19 cellular contexts compared by ENCODE assay signal in the genomic region with DNA sequence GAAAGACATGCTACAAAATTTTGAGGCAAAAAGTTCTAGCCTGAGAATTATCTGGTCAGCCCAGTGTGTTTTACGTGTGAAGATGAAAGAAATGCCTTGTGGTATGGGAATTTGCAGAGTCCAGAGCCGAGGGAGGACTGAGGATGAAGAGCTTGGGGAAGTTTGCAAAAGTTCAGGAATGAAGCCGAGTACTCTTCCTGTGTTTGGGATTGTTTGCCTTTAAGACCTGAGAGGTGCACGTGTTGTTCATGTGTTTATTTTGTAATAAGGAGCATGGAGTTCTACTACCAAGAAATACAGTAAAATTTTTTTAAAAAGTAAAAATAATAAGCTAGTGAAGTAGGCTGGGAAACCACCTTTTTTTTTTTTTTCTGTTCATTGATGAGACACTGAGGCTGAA.
"Had no signal": no experiment of that assay in that cellular context is flagged by ENCODE, and none has a peak within 500 bp of the region (broad histone marks: within the 10 kb centered on the region; RNA-seq: fewer than 3 reads in every experiment).

No MANE protein-coding gene starts in this region.

- ATAC-seq: activated naive CD4-positive, alpha-beta T cell treated with anti-CD3 and anti-CD28 coated beads, Interleukin-2, amount 50 U/mL, for 72 hours; body of pancreas; foreskin keratinocyte; left ventricle myocardium superior; naive thymus-derived CD8-positive, alpha-beta T cell; right cardiac atrium; stimulated activated memory B cell treated with anti-CD40 and anti-IgM and Interleukin-4, amounts not matched to agents 10 μg/mL and 1 μg/mL and 100 μg/mL, for 72 hours; T-helper 17 cell had no signal

- H3K36me3 ChIP-seq: thoracic aorta had no signal

- H3K27ac Mint-ChIP-seq: activated naive CD4-positive, alpha-beta T cell treated with anti-CD3 and anti-CD28 coated beads, Interleukin-2, amount 50 U/mL, for 72 hours; activated T-helper 1 cell treated with anti-CD3 and anti-CD28 coated beads, Interleukin-12 subunit alpha, Interleukin-12 subunit beta, Interleukin-2, Interleukin-4 antibody, amounts not matched to agents 30 ng/mL and 10 ng/mL and 1 ng/mL, durations not matched to agents 14 hours and 24 hours and 36 hours; naive thymus-derived CD8-positive, alpha-beta T cell; progenitor cell of endocrine pancreas; T-helper 17 cell had no signal

- H3K9me3 Mint-ChIP-seq: activated naive CD4-positive, alpha-beta T cell treated with anti-CD3 and anti-CD28 coated beads, Interleukin-2, amount 50 U/mL, for 72 hours; activated T-helper 1 cell treated with anti-CD3 and anti-CD28 coated beads, Interleukin-12 subunit alpha, Interleukin-12 subunit beta, Interleukin-2, Interleukin-4 antibody, amounts not matched to agents 30 ng/mL and 10 ng/mL and 1 ng/mL, durations not matched to agents 14 hours and 24 hours and 36 hours; naive thymus-derived CD8-positive, alpha-beta T cell; stimulated activated memory B cell treated with anti-CD40 and anti-IgM and Interleukin-4, amounts not matched to agents 10 μg/mL and 1 μg/mL and 100 μg/mL, for 72 hours had no signal

- H3K36me3 Mint-ChIP-seq: activated naive CD4-positive, alpha-beta T cell treated with anti-CD3 and anti-CD28 coated beads, Interleukin-2, amount 50 U/mL, for 72 hours; naive thymus-derived CD8-positive, alpha-beta T cell had no signal

- H3K4me3 ChIP-seq: body of pancreas, dorsolateral prefrontal cortex, thoracic aorta had no signal

- DNase-seq: activated CD4-positive, alpha-beta T cell treated with anti-CD3 and anti-CD28 coated beads, Interleukin-2, amount 50 U/mL, for 4 hours; activated gamma-delta T cell treated with Interleukin-2 at 50 U/mL for 16 hours; body of pancreas; caudate nucleus; dorsolateral prefrontal cortex; foreskin keratinocyte; hypothalamus; left ventricle myocardium superior; mesendoderm; naive thymus-derived CD8-positive, alpha-beta T cell; occipital lobe; right cardiac atrium; stimulated activated CD4-positive, alpha-beta T cell treated with anti-CD3 and anti-CD28 coated beads, Interleukin-4, amount 100 ng/mL, for 4 hours; T-helper 17 cell had no signal

- H3K27ac ChIP-seq: foreskin keratinocyte, thoracic aorta had no signal

- H3K27me3 ChIP-seq: body of pancreas, dorsolateral prefrontal cortex, foreskin keratinocyte had no signal

- H3K9me3 ChIP-seq: body of pancreas, thoracic aorta had no signal

- H3K27me3 Mint-ChIP-seq: progenitor cell of endocrine pancreas; stimulated activated memory B cell treated with anti-CD40 and anti-IgM and Interleukin-4, amounts not matched to agents 10 μg/mL and 1 μg/mL and 100 μg/mL, for 72 hours; T-helper 17 cell had no signal

- H3K4me3 Mint-ChIP-seq: activated T-helper 1 cell treated with anti-CD3 and anti-CD28 coated beads, Interleukin-12 subunit alpha, Interleukin-12 subunit beta, Interleukin-2, Interleukin-4 antibody, amounts not matched to agents 30 ng/mL and 10 ng/mL and 1 ng/mL, durations not matched to agents 14 hours and 24 hours and 36 hours; naive thymus-derived CD8-positive, alpha-beta T cell; stimulated activated memory B cell treated with anti-CD40 and anti-IgM and Interleukin-4, amounts not matched to agents 10 μg/mL and 1 μg/mL and 100 μg/mL, for 72 hours; T-helper 17 cell had no signal
